28 cellular contexts compared by ENCODE assay signal in the genomic region with DNA sequence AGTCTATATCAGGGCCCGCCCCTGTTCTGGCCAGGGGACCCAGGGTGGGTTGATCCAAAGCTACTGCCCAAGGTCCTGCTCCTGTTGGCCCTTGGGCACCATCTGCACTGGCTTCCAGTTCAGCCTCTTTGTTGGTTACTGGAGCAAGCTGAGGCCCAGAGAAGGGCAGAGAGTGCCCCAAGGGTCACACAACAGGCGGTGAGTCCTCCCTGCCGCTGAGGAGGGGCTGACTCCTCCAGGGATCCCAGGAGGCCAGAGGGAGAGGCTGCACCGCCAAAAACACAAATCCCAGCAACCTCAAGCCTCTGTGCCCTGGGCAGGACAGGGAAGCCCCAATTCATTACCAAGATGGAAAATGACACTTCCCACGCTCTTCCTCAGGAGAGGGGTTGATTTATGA.
"Had no signal": no experiment of that assay in that cellular context is flagged by ENCODE, and none has a peak within 500 bp of the region (broad histone marks: within the 10 kb centered on the region; RNA-seq: fewer than 3 reads in every experiment).

No MANE protein-coding gene starts in this region.

- H3K27me3 ChIP-seq: adrenal gland, body of pancreas, esophagus squamous epithelium, gastroesophageal sphincter had no signal

- H3K4me1 ChIP-seq: adrenal gland, body of pancreas, esophagus squamous epithelium had no signal

- DNase-seq: activated B cell treated with CpG ODN at 0.5 μM for 24 hours; activated CD4-positive, alpha-beta T cell treated with anti-CD3 and anti-CD28 coated beads for 48 hours; activated CD4-positive, alpha-beta T cell treated with anti-CD3 and anti-CD28 coated beads, Interleukin-2, amount 50 U/mL, for 1 hour; activated CD4-positive, alpha-beta T cell treated with anti-CD3 and anti-CD28 coated beads, Interleukin-2, amount 50 U/mL, for 48 hours; activated CD8-positive, alpha-beta memory T cell treated with anti-CD3 and anti-CD28 coated beads for 24 hours; activated CD8-positive, alpha-beta T cell treated with anti-CD3 and anti-CD28 coated beads for 36 hours; activated effector memory CD4-positive, alpha-beta T cell treated with anti-CD3 and anti-CD28 coated beads, Interleukin-2, amount 50 U/mL, for 16 hours; activated naive CD4-positive, alpha-beta T cell treated with anti-CD3 and anti-CD28 coated beads for 36 hours; activated naive CD8-positive, alpha-beta T cell treated with anti-CD3 and anti-CD28 coated beads for 36 hours; activated naive CD8-positive, alpha-beta T cell treated with anti-CD3 and anti-CD28 coated beads, Interleukin-2, amount 50 U/mL, for 24 hours; activated T-cell treated with anti-CD3 and anti-CD28 coated beads, Interleukin-2, amount 50 U/mL, for 48 hours; adrenal gland; amygdala; aorta; body of pancreas; caudate nucleus; cortex of kidney; dermis blood vessel endothelial cell; effector CD8-positive, alpha-beta T cell; esophagus squamous epithelium; foreskin melanocyte; T-helper 1 cell; T-helper 17 cell; T1000; WERI-Rb-1 had no signal

- H3K36me3 ChIP-seq: adrenal gland, esophagus squamous epithelium, gastroesophageal sphincter, WERI-Rb-1 had no signal

- H3K4me3 ChIP-seq: adrenal gland, body of pancreas, esophagus squamous epithelium, gastroesophageal sphincter had no signal

- H3K27ac ChIP-seq: adrenal gland, body of pancreas, epithelial cell of prostate, esophagus squamous epithelium, gastroesophageal sphincter, WERI-Rb-1 had no signal

- H3K9me3 ChIP-seq: adrenal gland, body of pancreas, esophagus squamous epithelium, gastroesophageal sphincter had no signal

- ATAC-seq: activated CD4-positive, CD25-positive, alpha-beta regulatory T cell treated with anti-CD3 and anti-CD28 coated beads, Interleukin-2, amount 50 U/mL, for 24 hours; activated CD8-positive, alpha-beta T cell treated with anti-CD3 and anti-CD28 coated beads for 36 hours; activated naive CD8-positive, alpha-beta T cell treated with anti-CD3 and anti-CD28 coated beads, Interleukin-2, amount 50 U/mL, for 24 hours; body of pancreas; gastroesophageal sphincter; T-helper 17 cell had no signal
